Comparison of ENCODE assay signal across 18 cellular contexts in genomic region chr6:131035582-131035981, GRCh38. TPM values are rescaled to one million over a fixed set of nuclear protein-coding genes. Genes with fewer than 3 reads are reported as not detected.
A peak's percentile ranks its signal among the peaks of the same experiment; 100 is the strongest.
DNase-seq lines count a peak whose midpoint lies in the region; FAIRE-seq and TF ChIP-seq lines count a peak whose summit lies in the region.
"Had no signal": no experiment of that assay in that cellular context is flagged by ENCODE, and none has a peak within 500 bp of the region (broad histone marks: within the 10 kb centered on the region; RNA-seq: fewer than 3 reads in every experiment).

No MANE protein-coding gene starts in this region.

- no peaks in the 10 kb centered on the region for H3K36me3 ChIP-seq in small intestine (ENCODE audit: control insufficient read depth in 2 of 2, insufficient read depth in 2 of 2, low read length in 2 of 2)

- CTCF ChIA-PET in Calu3 (lab: Charles Lee) = interaction anchor here (1.4 kb wide), 1 partner anchor 11 kb away, joined by 3 read pairs; no protein-coding TSS in a partner anchor

- H3K27ac Mint-ChIP-seq in Calu3 (ENCODE audit: unreplicated experiment) = no peak overlapping the region
- H3K27ac Mint-ChIP-seq: CD14-positive monocyte; CD4-positive, alpha-beta memory T cell; GM23338 had no signal

- no peak for TF ChIP-seq POLR2A in H54 (IDR thresholded peaks at IDR 0.05; ENCODE audit: low read depth, low read length)

- no peaks in the 10 kb centered on the region for H3K27me3 Mint-ChIP-seq in Calu3 (ENCODE audit: unreplicated experiment)
- H3K27me3 Mint-ChIP-seq: CD4-positive, alpha-beta memory T cell had no signal

- peak overlapping the region; percentile 0 for H3K4me3 Mint-ChIP-seq in Calu3 (ENCODE audit: low read depth, unreplicated experiment)
- H3K4me3 Mint-ChIP-seq: CD14-positive monocyte; CD4-positive, alpha-beta memory T cell; GM23338 had no signal

- H3K27ac ChIP-seq in caudate nucleus (ENCODE audit: low read depth, low read length) = peak overlapping the region; percentile 61
- no peak overlapping the region for H3K27ac ChIP-seq in small intestine (ENCODE audit: low read depth in 1 of 2, low read length in 1 of 2)
- H3K27ac ChIP-seq: BLaER1 had no signal

- H3K36me3 Mint-ChIP-seq in Calu3 (ENCODE audit: insufficient read depth, unreplicated experiment) = peaks cover 5% of the 10 kb centered on the region
- H3K36me3 Mint-ChIP-seq: CD14-positive monocyte had no signal

- no peaks in the 10 kb centered on the region for H3K27me3 ChIP-seq in small intestine (ENCODE audit: control insufficient read depth in 2 of 2, insufficient read depth in 2 of 2, low read length in 2 of 2)
- H3K27me3 ChIP-seq: BLaER1 had no signal

- H3K9me3 ChIP-seq in small intestine (ENCODE audit: control insufficient read depth, low read depth) = no peaks in the 10 kb centered on the region

- 82 to 83% (median 82%) methylated on average over 1 of the region's 1 CpG for WGBS in small intestine, 3 donors

- no peak overlapping the region for H3K4me3 ChIP-seq in small intestine (ENCODE audit: low read depth in 1 of 2, low read length in 2 of 2)
- H3K4me3 ChIP-seq: BLaER1, GM23338 had no signal

- intact Hi-C loops in Calu3 (cut with micrococcal nuclease; ENCODE audit: unreplicated experiment) = no loop called here

- no TSS peak for BruUV-seq in Calu3 (replicated peaks; lab: Mats Ljungman, UMichigan)

- H3K4me1 Mint-ChIP-seq in Calu3 (ENCODE audit: low read depth, unreplicated experiment) = peaks cover 41% of the 10 kb centered on the region
- H3K4me1 Mint-ChIP-seq: CD14-positive monocyte had no signal

- TF ChIP-seq CTCF in Calu3 (IDR thresholded peaks at IDR 0.05; ENCODE audit: unreplicated experiment) = no peak
- no peak for TF ChIP-seq CTCF in GM13976 (IDR thresholded peaks at IDR 0.05; ENCODE audit: borderline replicate concordance, control extremely low read depth, extremely low read depth, insufficient read depth, missing control alignments)

- peak; percentile 15 for FAIRE-seq in H54 (lab: Jason Lieb, UNC)
- no peak for FAIRE-seq in small intestine (lab: Jason Lieb, UNC)
- FAIRE-seq: GM12891 had no signal

- in situ Hi-C loops in GM13976 (cut with MboI; ENCODE audit: low sequenced_read_pairs, unreplicated experiment) = no loop called here

- peaks cover 0 to 2% of the 10 kb centered on the region in 2 donors for H3K4me1 ChIP-seq in small intestine (ENCODE audit: control insufficient read depth in 2 of 2, insufficient read depth in 1 of 2, low read depth in 1 of 2, low read length in 1 of 2)
- H3K4me1 ChIP-seq: BLaER1 had no signal

- DNase-seq in Calu3 (no peak), H54 (ENCODE audit: insufficient read length, low spot score) (no peak), caudate nucleus (lab: John Stamatoyannopoulos, UW) (no peak), small intestine (peak; percentile 57), GM13976 (ENCODE audit: low spot score) (no peak), GDM1 (lab: John Stamatoyannopoulos, UW) (no peak), OCI-M1 (lab: John Stamatoyannopoulos, UW) (no peak)
- DNase-seq: 8988T; CD4-positive, alpha-beta memory T cell; DMS 273 treated with DMSO at 0.1 percent for 48 hours; DMS53; DND-41; EL; H7 had no signal

- H3K9me3 Mint-ChIP-seq in Calu3 (ENCODE audit: low read depth, unreplicated experiment) = no peaks in the 10 kb centered on the region
- H3K9me3 Mint-ChIP-seq: GM23338 had no signal

RNA-seq across cellular contexts. Expression of gene EPB41L2, which starts 27.5 kb away (rescaled TPM):
- total RNA-seq in Calu3 (2022) = 284 and 332 TPM in 2 replicates
- polyA plus RNA-seq in small intestine = 10 to 100 TPM; 14.8 to 43.6 (median 18.6) TPM
